Comparison of ENCODE assay signal across 1 cellular context in the genomic region with DNA sequence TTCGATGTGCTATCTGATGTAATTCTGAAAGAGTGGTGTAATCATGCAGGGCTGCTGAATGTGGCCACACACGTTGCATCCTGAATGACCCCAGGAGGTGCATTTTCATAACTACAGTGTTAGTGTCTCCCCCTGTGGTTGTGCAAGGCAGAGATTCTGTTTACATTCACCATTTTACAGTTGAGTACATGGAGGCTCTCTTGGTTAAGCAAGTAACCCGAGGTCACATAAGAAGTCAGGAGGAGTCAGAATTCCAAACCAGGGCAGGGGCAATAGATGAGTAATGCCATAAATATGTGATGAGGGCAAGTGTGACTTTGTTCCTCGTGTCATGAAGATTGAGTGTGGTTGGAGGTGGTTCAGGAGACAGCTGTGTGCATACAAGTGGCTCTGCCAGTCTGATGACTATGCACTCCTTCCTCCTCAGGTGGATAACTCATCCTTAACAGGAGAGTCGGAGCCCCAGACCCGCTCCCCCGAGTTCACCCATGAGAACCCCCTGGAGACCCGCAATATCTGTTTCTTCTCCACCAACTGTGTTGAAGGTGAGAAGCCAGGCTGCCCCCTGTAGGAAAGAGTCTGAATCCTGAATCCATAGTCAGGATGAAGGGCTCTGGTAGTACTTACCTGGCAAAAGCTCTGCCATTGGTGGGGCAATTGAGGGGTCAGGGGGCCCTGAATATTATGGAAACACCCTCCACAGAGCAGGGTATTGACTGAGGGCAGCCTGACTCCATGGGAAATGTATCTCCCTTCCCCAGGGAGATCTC.
TF ChIP-seq lines count a peak whose summit lies in the region.

No MANE protein-coding gene starts in this region.

TF ChIP-seq in A549, 52 proteins besides CTCF, POLR2A, EP300 and RAD21 (continued from another document):
- TF ChIP-seq PHF8 (IDR thresholded peaks at IDR 0.05; ENCODE audit: borderline replicate concordance, low read depth) (no peak), SMC3 (IDR thresholded peaks at IDR 0.05) (peak; percentile 46; the same call in 2 of the 3 replicates), JUNB (IDR thresholded peaks at IDR 0.05) (peak; percentile 93), TP53 (CRISPR knock-in tag; IDR thresholded peaks at IDR 0.05) (no peak), GATA3 (IDR thresholded peaks at IDR 0.05; ENCODE audit: borderline replicate concordance) (peak; percentile 78), RFX5 (IDR thresholded peaks at IDR 0.05) (no peak), POLR2AphosphoS2 (conservative IDR thresholded peaks at IDR 0.05; ENCODE audit: low read length) (no peak), CBX8 (IDR thresholded peaks at IDR 0.05) (no peak), NR3C1 (IDR thresholded peaks at IDR 0.05) (no peak), HOXB13 (CRISPR knock-in tag; IDR thresholded peaks at IDR 0.05; ENCODE audit: low read depth) (no peak), KDM5A (IDR thresholded peaks at IDR 0.05) (no peak), CBX2 (IDR thresholded peaks at IDR 0.05; ENCODE audit: borderline replicate concordance, low read depth) (no peak), RNF2 (IDR thresholded peaks at IDR 0.05; ENCODE audit: borderline replicate concordance, low read depth) (no peak), SREBF2 (IDR thresholded peaks at IDR 0.05) (no peak), HOXB5 (CRISPR knock-in tag; IDR thresholded peaks at IDR 0.05) (peak; percentile 81), NFE2L2 (conservative IDR thresholded peaks at IDR 0.05; ENCODE audit: low read length) (no peak), EHF (CRISPR knock-in tag; IDR thresholded peaks at IDR 0.05) (no peak), ESRRA (IDR thresholded peaks at IDR 0.05; ENCODE audit: borderline replicate concordance, low read length) (peak; percentile 33; the same call in 1 of the 2 replicates), ZFP36 (IDR thresholded peaks at IDR 0.05; ENCODE audit: borderline replicate concordance, partially characterized antibody) (no peak), BHLHE40 (IDR thresholded peaks at IDR 0.05; ENCODE audit: low read depth, low read length) (no peak), KDM1A (IDR thresholded peaks at IDR 0.05; ENCODE audit: low read depth) (no peak), HEYL (CRISPR knock-in tag; IDR thresholded peaks at IDR 0.05) (no peak), HOXA7 (CRISPR knock-in tag; IDR thresholded peaks at IDR 0.05) (no peak), FOXS1 (CRISPR knock-in tag; IDR thresholded peaks at IDR 0.05) (no peak), TFCP2L1 (CRISPR knock-in tag; IDR thresholded peaks at IDR 0.05) (no peak), CEBPB (IDR thresholded peaks at IDR 0.05) (peak; percentile 71 to 85)
- TF ChIP-seq, protein P1, sequence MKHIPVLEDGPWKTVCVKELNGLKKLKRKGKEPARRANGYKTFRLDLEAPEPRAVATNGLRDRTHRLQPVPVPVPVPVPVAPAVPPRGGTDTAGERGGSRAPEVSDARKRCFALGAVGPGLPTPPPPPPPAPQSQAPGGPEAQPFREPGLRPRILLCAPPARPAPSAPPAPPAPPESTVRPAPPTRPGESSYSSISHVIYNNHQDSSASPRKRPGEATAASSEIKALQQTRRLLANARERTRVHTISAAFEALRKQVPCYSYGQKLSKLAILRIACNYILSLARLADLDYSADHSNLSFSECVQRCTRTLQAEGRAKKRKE (CRISPR knock-in tag; IDR thresholded peaks at IDR 0.05; ENCODE audit: low read depth) = no peak
- TF ChIP-seq, protein P2, sequence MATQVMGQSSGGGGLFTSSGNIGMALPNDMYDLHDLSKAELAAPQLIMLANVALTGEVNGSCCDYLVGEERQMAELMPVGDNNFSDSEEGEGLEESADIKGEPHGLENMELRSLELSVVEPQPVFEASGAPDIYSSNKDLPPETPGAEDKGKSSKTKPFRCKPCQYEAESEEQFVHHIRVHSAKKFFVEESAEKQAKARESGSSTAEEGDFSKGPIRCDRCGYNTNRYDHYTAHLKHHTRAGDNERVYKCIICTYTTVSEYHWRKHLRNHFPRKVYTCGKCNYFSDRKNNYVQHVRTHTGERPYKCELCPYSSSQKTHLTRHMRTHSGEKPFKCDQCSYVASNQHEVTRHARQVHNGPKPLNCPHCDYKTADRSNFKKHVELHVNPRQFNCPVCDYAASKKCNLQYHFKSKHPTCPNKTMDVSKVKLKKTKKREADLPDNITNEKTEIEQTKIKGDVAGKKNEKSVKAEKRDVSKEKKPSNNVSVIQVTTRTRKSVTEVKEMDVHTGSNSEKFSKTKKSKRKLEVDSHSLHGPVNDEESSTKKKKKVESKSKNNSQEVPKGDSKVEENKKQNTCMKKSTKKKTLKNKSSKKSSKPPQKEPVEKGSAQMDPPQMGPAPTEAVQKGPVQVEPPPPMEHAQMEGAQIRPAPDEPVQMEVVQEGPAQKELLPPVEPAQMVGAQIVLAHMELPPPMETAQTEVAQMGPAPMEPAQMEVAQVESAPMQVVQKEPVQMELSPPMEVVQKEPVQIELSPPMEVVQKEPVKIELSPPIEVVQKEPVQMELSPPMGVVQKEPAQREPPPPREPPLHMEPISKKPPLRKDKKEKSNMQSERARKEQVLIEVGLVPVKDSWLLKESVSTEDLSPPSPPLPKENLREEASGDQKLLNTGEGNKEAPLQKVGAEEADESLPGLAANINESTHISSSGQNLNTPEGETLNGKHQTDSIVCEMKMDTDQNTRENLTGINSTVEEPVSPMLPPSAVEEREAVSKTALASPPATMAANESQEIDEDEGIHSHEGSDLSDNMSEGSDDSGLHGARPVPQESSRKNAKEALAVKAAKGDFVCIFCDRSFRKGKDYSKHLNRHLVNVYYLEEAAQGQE (IDR thresholded peaks at IDR 0.05) = no peak
